Comparison of ENCODE assay signal across 8 cellular contexts in genomic region chr9:93955356-93956182, GRCh38. TPM values are rescaled to one million over a fixed set of nuclear protein-coding genes. Genes with fewer than 3 reads are reported as not detected.
A peak's percentile ranks its signal among the peaks of the same experiment; 100 is the strongest.
DNase-seq lines count a peak whose midpoint lies in the region; ATAC-seq and FAIRE-seq lines count a peak whose summit lies in the region.

No MANE protein-coding gene starts in this region.

- peaks cover 93% of the 10 kb centered on the region for H3K27me3 ChIP-seq in GM23248 (replicated peaks; ENCODE audit: insufficient read depth)
- no peaks in the 10 kb centered on the region for H3K27me3 ChIP-seq in SJCRH30

- no peaks in the 10 kb centered on the region for H3K9me2 ChIP-seq in GM23248 (ENCODE audit: insufficient read depth)

- H3K27ac ChIP-seq in GM23248 = no peak overlapping the region
- H3K27ac ChIP-seq in SJCRH30 = no peak overlapping the region

- no peak overlapping the region for H3K9ac ChIP-seq in GM23248

- peak; percentile 48 for DNase-seq in GM23248
- DNase-seq in NCI-H524 treated with DMSO at 0.1 percent for 48 hours (lab: John Stamatoyannopoulos, UW) = peak; percentile 22
- peak; percentile 59 for DNase-seq in dedifferentiated amniotic fluid mesenchymal stem cell (ENCODE audit: extremely low spot score)
- peak; percentile 71 for DNase-seq in retina
- DNase-seq in urothelium cell line (ENCODE audit: low spot score) = no peak
- DNase-seq in SJCRH30 = no peak

- no peak overlapping the region for H3K4me2 ChIP-seq in GM23248 (ENCODE audit: unreplicated experiment)

- no peak overlapping the region for H2AFZ ChIP-seq in GM23248

- no peaks in the 10 kb centered on the region for H4K20me1 ChIP-seq in GM23248 (ENCODE audit: insufficient read depth)

- no peaks in the 10 kb centered on the region for H3K4me1 ChIP-seq in GM23248 (ENCODE audit: insufficient read depth)
- no peaks in the 10 kb centered on the region for H3K4me1 ChIP-seq in SJCRH30

- H3K9me3 ChIP-seq in GM23248 (ENCODE audit: low read depth) (no peaks in the 10 kb centered on the region), SJCRH30 (replicated peaks) (no peaks in the 10 kb centered on the region)

- no peak for FAIRE-seq in urothelium cell line (lab: Jason Lieb, UNC)

- in situ Hi-C loops in GM23248 (cut with MboI) = no loop called here

- H3K36me3 ChIP-seq in GM23248 (ENCODE audit: low read depth) (no peaks in the 10 kb centered on the region), SJCRH30 (no peaks in the 10 kb centered on the region)

- H3K79me2 ChIP-seq in GM23248 (ENCODE audit: insufficient read depth) = no peaks in the 10 kb centered on the region

- H3F3A ChIP-seq in GM23248 (ENCODE audit: insufficient read depth) = no peaks in the 10 kb centered on the region

- WGBS in GM23248 (ENCODE audit: low coverage in 1 of 2, low lambda C conversion rate in 2 of 2, missing lambda C conversion rate in 2 of 2), 2 experiments = 6 to 13% methylated on average over 29 to 51 of the region's 57 CpGs

- H3K4me3 ChIP-seq in GM23248 (peak overlapping the region; percentile 60), SJCRH30 (no peak overlapping the region)

- ATAC-seq in HG02885 (IDR thresholded peaks at IDR 0.05; ENCODE audit: poor library complexity, unreplicated experiment) (no peak), HG02642 (IDR thresholded peaks at IDR 0.05; ENCODE audit: poor library complexity, unreplicated experiment) (no peak)

RNA-seq across cellular contexts. Expression of gene BARX1, which starts 0.4 kb away (rescaled TPM):
- total RNA-seq in GM23248 (2014; rRNA removed; shearing (Covaris generic)) = not detected in 2 replicates
- polyA plus RNA-seq in GM23248 (2016; fragmentation: Nextera tagmentation; extraction: Ambion mirVana) = not detected in 2 replicates
- total RNA-seq in SJCRH30 (2014; rRNA removed; shearing (Covaris generic)) = not detected in 2 replicates

Comparison
In these comparisons a context has a peak if more than half of its experiments do, and no peak if none do; other contexts are left out.
1. DNase-seq: peak in GM23248 (single experiment), NCI-H524 treated with DMSO at 0.1 percent for 48 hours (single experiment), dedifferentiated amniotic fluid mesenchymal stem cell (single experiment) and retina (single experiment); none in urothelium cell line (single experiment) and SJCRH30 (0 of 2).